ENCODE assay signal across 10 cellular contexts in genomic region chr9:131697097-131697496, GRCh38. TPM values are rescaled to one million over a fixed set of nuclear protein-coding genes. Genes with fewer than 3 reads are reported as not detected.
DNase-seq lines count a peak whose midpoint lies in the region; ATAC-seq, FAIRE-seq and TF ChIP-seq lines count a peak whose summit lies in the region.
"Had no signal": no experiment of that assay in that cellular context is flagged by ENCODE, and none has a peak within 500 bp of the region (broad histone marks: within the 10 kb centered on the region; RNA-seq: fewer than 3 reads in every experiment).

No MANE protein-coding gene starts in this region.

- H3K9me3 Mint-ChIP-seq in GM23338, result no peaks in the 10 kb centered on the region; the same call in 2 of the 3 replicates
- H3K9me3 Mint-ChIP-seq: activated naive CD4-positive, alpha-beta T cell treated with anti-CD3 and anti-CD28 coated beads, Interleukin-2, amount 50 U/mL, for 24 hours had no signal

- peak overlapping the region; percentile 65 for H3K27ac ChIP-seq in GM23338 (ENCODE audit: low read depth)
- peak overlapping the region; percentile 74 to 85 (median 79) for H3K27ac ChIP-seq in gastrocnemius medialis

- H3K36me3 Mint-ChIP-seq in GM23338 (ENCODE audit: low read depth), result no peaks in the 10 kb centered on the region; the same call in 2 of the 3 replicates

- TF ChIP-seq CTCF in GM23338 (conservative IDR thresholded peaks at IDR 0.05; ENCODE audit: low read depth in 2 of 2), result peak in 1 of 2 experiments; percentile 27; a peak in 2 of 4 replicates
- peak; percentile 36 for TF ChIP-seq CTCF in astrocyte of the spinal cord (IDR thresholded peaks at IDR 0.05; ENCODE audit: low read depth, low read length)
- peak in 1 of 5 experiments; percentile 14 for TF ChIP-seq CTCF in gastrocnemius medialis (IDR thresholded peaks at IDR 0.05 in 4 of 5, conservative IDR thresholded peaks at IDR 0.05 in 1 of 5)

- no peaks in the 10 kb centered on the region for H3F3A ChIP-seq in GM23338 (replicated peaks; ENCODE audit: low read depth)

- peaks cover 4% of the 10 kb centered on the region for H3K27me3 Mint-ChIP-seq in GM23338 (ENCODE audit: insufficient read depth, low read depth, poor library complexity)
- H3K27me3 Mint-ChIP-seq: activated naive CD4-positive, alpha-beta T cell treated with anti-CD3 and anti-CD28 coated beads, Interleukin-2, amount 50 U/mL, for 24 hours had no signal

- peaks cover 71% of the 10 kb centered on the region for H3K79me2 ChIP-seq in GM23338 (replicated peaks; ENCODE audit: insufficient read depth)

- H2AFZ ChIP-seq in GM23338, result no peak overlapping the region

- H3K4me1 ChIP-seq in GM23338 (ENCODE audit: insufficient read depth) (peaks cover 80% of the 10 kb centered on the region), gastrocnemius medialis (peaks cover 63 to 85% of the 10 kb centered on the region in 2 donors)

- no peak overlapping the region for H3K4me3 Mint-ChIP-seq in GM23338
- H3K4me3 Mint-ChIP-seq: activated naive CD4-positive, alpha-beta T cell treated with anti-CD3 and anti-CD28 coated beads, Interleukin-2, amount 50 U/mL, for 24 hours had no signal

- H3K4me3 ChIP-seq in GM23338, result no peak overlapping the region
- H3K4me3 ChIP-seq in astrocyte of the spinal cord (ENCODE audit: low read depth, low read length), result no peak overlapping the region
- H3K4me3 ChIP-seq in gastrocnemius medialis, result no peak overlapping the region

- ATAC-seq in GM23338, result peak; percentile 82
- no peak for ATAC-seq in gastrocnemius medialis
- no peak for ATAC-seq in GM21825 (IDR thresholded peaks at IDR 0.05; ENCODE audit: unreplicated experiment)

- DNase-seq in GM23338 (ENCODE audit: low spot score), result peak; percentile 62
- DNase-seq in astrocyte of the spinal cord (ENCODE audit: low read depth, low spot score), result peak; percentile 59
- peak; percentile 60 for DNase-seq in iPS-NIHi7 (ENCODE audit: extremely low spot score)
- no peak for DNase-seq in gastrocnemius medialis
- no peak for DNase-seq in activated T-cell treated with anti-CD3 and anti-CD28 coated beads for 4 hours
- no peak for DNase-seq in frontal cortex (ENCODE audit: low spot score in 2 of 2)
- no peak for DNase-seq in activated naive CD4-positive, alpha-beta T cell treated with Interleukin-2 at 50 U/mL for 16 hours
- DNase-seq: Kasumi-1 had no signal

- no peaks in the 10 kb centered on the region for H3K9me3 ChIP-seq in gastrocnemius medialis

- H4K20me1 ChIP-seq in GM23338 (replicated peaks; ENCODE audit: insufficient read depth), result no peaks in the 10 kb centered on the region

- no peak overlapping the region for H3K27ac Mint-ChIP-seq in GM23338
- H3K27ac Mint-ChIP-seq: activated naive CD4-positive, alpha-beta T cell treated with anti-CD3 and anti-CD28 coated beads, Interleukin-2, amount 50 U/mL, for 24 hours had no signal

- in situ Hi-C loops in astrocyte of the spinal cord (cut with HindIII; ENCODE audit: low sequenced_read_pairs), result no loop called here
- in situ Hi-C loops in gastrocnemius medialis (cut with MboI; ENCODE audit: low sequenced_read_pairs in 4 of 4), result no loop called here

- no peak overlapping the region; the same call in 1 of the 2 replicates for H3K4me2 ChIP-seq in GM23338

- H3K36me3 ChIP-seq in GM23338 (ENCODE audit: insufficient read depth), result no peaks in the 10 kb centered on the region
- no peaks in the 10 kb centered on the region for H3K36me3 ChIP-seq in gastrocnemius medialis

- no peak for FAIRE-seq in frontal cortex (lab: Jason Lieb, UNC)

- intact Hi-C loops in gastrocnemius medialis (cut with DNase I; ENCODE audit: low total_unique reads), result no loop called here

- H3K9me2 ChIP-seq in GM23338 (ENCODE audit: insufficient read depth), result no peaks in the 10 kb centered on the region

- H3K4me1 Mint-ChIP-seq in GM23338, result peaks cover 91% of the 10 kb centered on the region

- no peaks in the 10 kb centered on the region for H3K27me3 ChIP-seq in GM23338 (ENCODE audit: insufficient read depth)
- H3K27me3 ChIP-seq in gastrocnemius medialis, result no peaks in the 10 kb centered on the region

- no peak for TF ChIP-seq POLR2A in gastrocnemius medialis (IDR thresholded peaks at IDR 0.05)

TF ChIP-seq in GM23338, 12 proteins besides CTCF, POLR2A, EP300 and RAD21 (continues in another document):
- no peak for TF ChIP-seq ZNF114 (CRISPR knock-in tag; IDR thresholded peaks at IDR 0.05)
- TF ChIP-seq, protein P1, sequence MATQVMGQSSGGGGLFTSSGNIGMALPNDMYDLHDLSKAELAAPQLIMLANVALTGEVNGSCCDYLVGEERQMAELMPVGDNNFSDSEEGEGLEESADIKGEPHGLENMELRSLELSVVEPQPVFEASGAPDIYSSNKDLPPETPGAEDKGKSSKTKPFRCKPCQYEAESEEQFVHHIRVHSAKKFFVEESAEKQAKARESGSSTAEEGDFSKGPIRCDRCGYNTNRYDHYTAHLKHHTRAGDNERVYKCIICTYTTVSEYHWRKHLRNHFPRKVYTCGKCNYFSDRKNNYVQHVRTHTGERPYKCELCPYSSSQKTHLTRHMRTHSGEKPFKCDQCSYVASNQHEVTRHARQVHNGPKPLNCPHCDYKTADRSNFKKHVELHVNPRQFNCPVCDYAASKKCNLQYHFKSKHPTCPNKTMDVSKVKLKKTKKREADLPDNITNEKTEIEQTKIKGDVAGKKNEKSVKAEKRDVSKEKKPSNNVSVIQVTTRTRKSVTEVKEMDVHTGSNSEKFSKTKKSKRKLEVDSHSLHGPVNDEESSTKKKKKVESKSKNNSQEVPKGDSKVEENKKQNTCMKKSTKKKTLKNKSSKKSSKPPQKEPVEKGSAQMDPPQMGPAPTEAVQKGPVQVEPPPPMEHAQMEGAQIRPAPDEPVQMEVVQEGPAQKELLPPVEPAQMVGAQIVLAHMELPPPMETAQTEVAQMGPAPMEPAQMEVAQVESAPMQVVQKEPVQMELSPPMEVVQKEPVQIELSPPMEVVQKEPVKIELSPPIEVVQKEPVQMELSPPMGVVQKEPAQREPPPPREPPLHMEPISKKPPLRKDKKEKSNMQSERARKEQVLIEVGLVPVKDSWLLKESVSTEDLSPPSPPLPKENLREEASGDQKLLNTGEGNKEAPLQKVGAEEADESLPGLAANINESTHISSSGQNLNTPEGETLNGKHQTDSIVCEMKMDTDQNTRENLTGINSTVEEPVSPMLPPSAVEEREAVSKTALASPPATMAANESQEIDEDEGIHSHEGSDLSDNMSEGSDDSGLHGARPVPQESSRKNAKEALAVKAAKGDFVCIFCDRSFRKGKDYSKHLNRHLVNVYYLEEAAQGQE (IDR thresholded peaks at IDR 0.05; ENCODE audit: unreplicated experiment), result no peak
- no peak for TF ChIP-seq NANOG (IDR thresholded peaks at IDR 0.05; ENCODE audit: borderline replicate concordance)

RNA-seq across cellular contexts. Expression of gene RAPGEF1, which starts 42.8 kb away (rescaled TPM):
- 80.7 and 82.8 TPM in 2 replicates for total RNA-seq in GM23338 (2014; rRNA removed; shearing (Covaris generic))
- 9.9 and 10.9 TPM in 2 replicates for polyA plus RNA-seq in GM23338 (2016; fragmentation: Nextera tagmentation; extraction: Ambion mirVana)
- 100 to 1,000 TPM; 123 to 296 (median 217) TPM for total RNA-seq in gastrocnemius medialis
- total RNA-seq in frontal cortex, result 28.1 TPM

Comparison
In these comparisons a context has a peak if more than half of its experiments do, and no peak if none do; other contexts are left out.
1. DNase-seq: peak in GM23338 (single experiment), astrocyte of the spinal cord (single experiment) and iPS-NIHi7 (single experiment); none in gastrocnemius medialis (0 of 2), activated T-cell treated with anti-CD3 and anti-CD28 coated beads for 4 hours (single experiment), frontal cortex (0 of 2) and activated naive CD4-positive, alpha-beta T cell treated with Interleukin-2 at 50 U/mL for 16 hours (single experiment).